In the genomic region with DNA sequence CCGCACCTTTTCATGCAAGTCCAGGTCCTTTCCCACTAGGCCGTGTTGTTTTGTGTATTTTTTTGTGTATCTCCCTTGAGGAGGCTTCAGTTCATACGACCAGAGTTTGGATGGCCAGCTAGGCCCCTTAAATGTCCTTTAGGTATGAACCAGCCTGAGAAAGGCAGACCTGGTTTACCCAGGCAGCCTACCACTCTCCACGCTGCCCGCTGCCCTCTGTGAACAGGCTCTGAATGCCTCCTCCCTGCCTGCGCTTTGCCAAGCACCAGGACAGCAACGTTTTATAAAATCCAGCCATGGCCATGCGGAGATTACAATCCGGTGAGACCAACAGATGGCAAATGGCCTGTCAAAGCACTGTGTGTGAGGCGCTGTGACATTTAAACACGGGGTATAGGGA, we compare ENCODE assay signal across 8 cellular contexts. TPM values are rescaled to one million over a fixed set of nuclear protein-coding genes. Genes with fewer than 3 reads are reported as not detected.
DNase-seq lines count a peak whose midpoint lies in the region; ATAC-seq and TF ChIP-seq lines count a peak whose summit lies in the region.

No MANE protein-coding gene starts in this region.

- peak overlapping the region in 9 of 10 donors; percentile 80 to 100 (median 99) for H3K4me3 ChIP-seq in heart right ventricle
- H3K4me3 ChIP-seq in astrocyte of the cerebellum (ENCODE audit: low read depth, low read length): peak overlapping the region; percentile 81
- peak overlapping the region; percentile 1 to 89 for H3K4me3 ChIP-seq in mucosa of rectum (ENCODE audit: low read length in 2 of 2)
- peak overlapping the region; percentile 31 for H3K4me3 ChIP-seq in upper lobe of right lung

- no peak for DNase-seq in heart right ventricle
- DNase-seq in Right ventricle myocardium inferior (ENCODE audit: missing footprints): no peak
- DNase-seq in astrocyte of the cerebellum (ENCODE audit: low read depth): no peak
- no peak for DNase-seq in upper lobe of right lung
- DNase-seq in SIG-M5 treated with dmso at 0.1 percent for 504 hours (lab: John Stamatoyannopoulos, UW; ENCODE audit: unreplicated experiment): no peak
- DNase-seq in DMS79 (lab: John Stamatoyannopoulos, UW): no peak
- DNase-seq in hippocampal formation (lab: John Stamatoyannopoulos, UW): no peak

- H3K9me3 ChIP-seq in heart right ventricle (no peaks in the 10 kb centered on the region), mucosa of rectum (ENCODE audit: control insufficient read depth in 2 of 2, low read length in 2 of 2) (no peaks in the 10 kb centered on the region), upper lobe of right lung (no peaks in the 10 kb centered on the region)

- in situ Hi-C loops in astrocyte of the cerebellum (cut with HindIII; ENCODE audit: low sequenced_read_pairs): no loop called here

- peak overlapping the region; percentile 54 to 97 for H3K9ac ChIP-seq in mucosa of rectum (ENCODE audit: low read depth in 1 of 2, low read length in 2 of 2)

- H3K27me3 ChIP-seq in heart right ventricle (no peaks in the 10 kb centered on the region), mucosa of rectum (ENCODE audit: control insufficient read depth in 2 of 2, insufficient read depth in 2 of 2, low read length in 2 of 2) (no peaks in the 10 kb centered on the region), upper lobe of right lung (no peaks in the 10 kb centered on the region)

- peaks cover 0 to 4% (median 0%) of the 10 kb centered on the region in 9 donors for H3K36me3 ChIP-seq in heart right ventricle
- peaks cover 0 to 2% of the 10 kb centered on the region in 2 donors for H3K36me3 ChIP-seq in mucosa of rectum (ENCODE audit: control insufficient read depth in 2 of 2, insufficient read depth in 2 of 2, low read length in 2 of 2)
- H3K36me3 ChIP-seq in upper lobe of right lung: no peaks in the 10 kb centered on the region

- WGBS in heart right ventricle, 2 donors: 81 to 82% methylated on average over 11 of the region's 11 CpGs

- no peak for ATAC-seq in heart right ventricle
- ATAC-seq in Right ventricle myocardium inferior: no peak
- no peak for ATAC-seq in upper lobe of right lung

- intact Hi-C loops in heart right ventricle (cut with DNase I): loop anchor here in 8 of 10 donors (1.0 to 10.0 kb wide), 10 partner anchors 28 to 528 kb away; a partner anchor contains a TSS
- intact Hi-C loops in Right ventricle myocardium inferior (cut with DNase I): loop anchor here (1.0 to 2.0 kb wide), 5 partner anchors 28 to 230 kb away; a partner anchor contains a TSS
- intact Hi-C loops in upper lobe of right lung (cut with DNase I): no loop called here

- H3K4me1 ChIP-seq in heart right ventricle (peaks cover 28 to 48% (median 44%) of the 10 kb centered on the region in 9 donors), mucosa of rectum (ENCODE audit: control insufficient read depth in 2 of 2, insufficient read depth in 2 of 2, low read length in 2 of 2) (peaks cover 26 to 29% of the 10 kb centered on the region in 2 donors), upper lobe of right lung (peaks cover 32% of the 10 kb centered on the region)

- no peak for TF ChIP-seq CTCF in heart right ventricle (IDR thresholded peaks at IDR 0.05)
- TF ChIP-seq CTCF in astrocyte of the cerebellum (IDR thresholded peaks at IDR 0.05; ENCODE audit: low read depth, low read length, missing control alignments): no peak
- TF ChIP-seq CTCF in upper lobe of right lung (IDR thresholded peaks at IDR 0.05): no peak

- H3K27ac ChIP-seq in heart right ventricle: peak overlapping the region in 9 of 10 donors; percentile 75 to 99 (median 95)
- peak overlapping the region; percentile 48 to 56 for H3K27ac ChIP-seq in mucosa of rectum (ENCODE audit: low read depth in 2 of 2, low read length in 2 of 2)
- peak overlapping the region; percentile 66 for H3K27ac ChIP-seq in upper lobe of right lung

RNA-seq across cellular contexts. Expression of a gene that starts 0.6 kb away (rescaled TPM):
- total RNA-seq in heart right ventricle: 100 to 1,000 TPM; 192 to 246 (median 214) TPM
- polyA plus RNA-seq in heart right ventricle: 100 to 1,000 TPM; 546 to 569 TPM
- 217 TPM for total RNA-seq in Right ventricle myocardium inferior
- 80.9 TPM for total RNA-seq in upper lobe of right lung

RNA-seq across cellular contexts. Expression of a gene that starts 28.4 kb away (rescaled TPM):
- total RNA-seq in heart right ventricle (100 to 1,000 TPM; 198 to 276 (median 228) TPM), Right ventricle myocardium inferior (218 TPM), upper lobe of right lung (104 TPM)
- 100 to 1,000 TPM; 325 to 349 TPM for polyA plus RNA-seq in heart right ventricle

RNA-seq across cellular contexts. Expression of a gene that starts 28.6 kb away (rescaled TPM):
- total RNA-seq in heart right ventricle: 10 to 100 TPM; 11.3 to 25.9 (median 18.5) TPM
- 10 to 100 TPM; 59.0 to 84.0 TPM for polyA plus RNA-seq in heart right ventricle
- total RNA-seq in Right ventricle myocardium inferior: 22.6 TPM
- 13.6 TPM for total RNA-seq in upper lobe of right lung

RNA-seq across cellular contexts. Expression of a gene that starts 31.2 kb away (rescaled TPM):
- total RNA-seq in heart right ventricle: 10 to 100 TPM; 12.8 to 19.9 (median 14.9) TPM
- polyA plus RNA-seq in heart right ventricle: 10 to 100 TPM; 10.1 to 10.4 TPM
- 15.7 TPM for total RNA-seq in Right ventricle myocardium inferior
- 35.1 TPM for total RNA-seq in upper lobe of right lung

RNA-seq across cellular contexts. Expression of a gene that starts 51.7 kb away (rescaled TPM):
- total RNA-seq in heart right ventricle: 1 to 10 TPM; 2.7 to 9.2 (median 6.7) TPM
- polyA plus RNA-seq in heart right ventricle: 10 to 100 TPM in 1 of 2 donors, 1 to 10 TPM in 1; 1.5 to 12.3 TPM
- 5.4 TPM for total RNA-seq in Right ventricle myocardium inferior
- 7.9 TPM for total RNA-seq in upper lobe of right lung

Comparison
In these comparisons a context has a peak if more than half of its experiments do, and no peak if none do; other contexts are left out.
1. H3K4me3 ChIP-seq: peak in every context shown above with its lines; median percentile 99 in heart right ventricle; 81 in astrocyte of the cerebellum; 45 in mucosa of rectum; 31 in upper lobe of right lung.